Comparison of ENCODE assay signal across 8 cellular contexts in the genomic region with DNA sequence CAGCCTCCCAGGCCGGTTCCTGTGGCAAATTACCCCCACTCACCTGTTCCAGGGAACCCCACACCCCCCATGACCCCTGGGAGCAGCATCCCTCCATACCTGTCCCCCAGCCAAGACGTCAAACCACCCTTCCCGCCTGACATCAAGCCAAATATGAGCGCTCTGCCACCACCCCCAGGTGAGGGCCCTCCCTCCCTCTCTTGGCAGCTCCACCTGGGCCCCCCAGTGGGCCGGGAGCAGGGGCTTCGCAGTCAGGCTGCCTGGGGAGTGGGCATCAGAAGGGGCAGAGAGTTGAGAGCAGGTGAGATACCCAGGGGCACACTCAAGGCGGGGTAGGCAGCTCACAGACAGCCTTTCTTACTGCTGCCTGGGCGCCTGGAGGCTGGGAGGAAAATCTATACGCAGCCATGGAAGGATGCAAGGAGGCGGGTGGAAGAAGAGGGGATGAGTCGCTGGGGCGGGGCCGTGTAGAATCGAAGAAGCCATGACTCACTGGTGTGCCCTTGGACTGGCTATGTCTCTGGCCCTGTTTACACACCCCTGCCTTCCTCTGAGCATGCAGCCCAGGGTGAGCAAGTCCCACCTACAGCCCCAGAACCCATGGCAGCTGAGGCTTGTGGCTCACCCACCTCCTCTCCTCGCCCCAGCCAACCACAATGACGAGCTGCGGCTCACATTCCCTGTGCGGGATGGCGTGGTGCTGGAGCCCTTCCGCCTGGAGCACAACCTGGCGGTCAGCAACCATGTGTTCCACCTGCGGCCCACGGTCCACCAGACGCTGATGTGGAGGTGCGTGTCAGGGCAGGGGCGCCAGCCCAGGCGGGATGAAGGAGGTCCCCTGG. TPM values are rescaled to one million over a fixed set of nuclear protein-coding genes. Genes with fewer than 3 reads are reported as not detected.
DNase-seq lines count a peak whose midpoint lies in the region; ATAC-seq, FAIRE-seq and TF ChIP-seq lines count a peak whose summit lies in the region.

No MANE protein-coding gene starts in this region.

- H3K4me3 ChIP-seq in neutrophil (ENCODE audit: low read depth in 1 of 2, low read length in 1 of 2), result no peak overlapping the region

- intact Hi-C loops in dendritic cell treated with granulocyte-macrophage colony-stimulating factor and Interleukin-4, amounts not matched to agents 40 ng/mL and 50 ng/mL, for 4 days (cut with micrococcal nuclease), result no loop called here

- H3K4me1 ChIP-seq in neutrophil (ENCODE audit: control insufficient read depth in 1 of 2, insufficient read depth in 1 of 2, low read depth in 1 of 2, low read length in 1 of 2), result peaks cover 31% of the 10 kb centered on the region in 2 experiments

- peak overlapping the region; percentile 21 for H3K27ac Mint-ChIP-seq in dendritic cell treated with granulocyte-macrophage colony-stimulating factor and Interleukin-4, amounts not matched to agents 40 ng/mL and 50 ng/mL, for 4 days
- peak overlapping the region in 1 of 10 donors; percentile 56 for H3K27ac Mint-ChIP-seq in naive thymus-derived CD8-positive, alpha-beta T cell

- no peaks in the 10 kb centered on the region for H3K27me3 ChIP-seq in neutrophil

- peak; percentile 96 for DNase-seq in Daoy (ENCODE audit: low read depth)
- DNase-seq in RCC 7860 (ENCODE audit: low spot score), result peak; percentile 99
- DNase-seq in naive thymus-derived CD8-positive, alpha-beta T cell, result no peak

- peaks cover 88% of the 10 kb centered on the region for H3K36me3 Mint-ChIP-seq in dendritic cell treated with granulocyte-macrophage colony-stimulating factor and Interleukin-4, amounts not matched to agents 40 ng/mL and 50 ng/mL, for 4 days (ENCODE audit: low read depth)
- peaks cover 0 to 59% (median 16%) of the 10 kb centered on the region in 3 donors for H3K36me3 Mint-ChIP-seq in naive thymus-derived CD8-positive, alpha-beta T cell

- TF ChIP-seq CTCF in neutrophil (IDR thresholded peaks at IDR 0.05), result no peak

- H3K9me3 ChIP-seq in neutrophil, result no peaks in the 10 kb centered on the region

- peaks cover 61% of the 10 kb centered on the region for H3K36me3 ChIP-seq in neutrophil

- peak overlapping the region; percentile 44 for H3K27ac ChIP-seq in neutrophil

- no peak for ATAC-seq in HG03139 (IDR thresholded peaks at IDR 0.05; ENCODE audit: unreplicated experiment)
- ATAC-seq in HG03565 (IDR thresholded peaks at IDR 0.05; ENCODE audit: unreplicated experiment), result no peak
- ATAC-seq in HG03045 (IDR thresholded peaks at IDR 0.05; ENCODE audit: unreplicated experiment), result no peak
- no peak for ATAC-seq in naive thymus-derived CD8-positive, alpha-beta T cell

- no peaks in the 10 kb centered on the region for H3K9me3 Mint-ChIP-seq in dendritic cell treated with granulocyte-macrophage colony-stimulating factor and Interleukin-4, amounts not matched to agents 40 ng/mL and 50 ng/mL, for 4 days
- no peaks in the 10 kb centered on the region for H3K9me3 Mint-ChIP-seq in naive thymus-derived CD8-positive, alpha-beta T cell

- peaks cover 70% of the 10 kb centered on the region for H3K4me1 Mint-ChIP-seq in dendritic cell treated with granulocyte-macrophage colony-stimulating factor and Interleukin-4, amounts not matched to agents 40 ng/mL and 50 ng/mL, for 4 days (ENCODE audit: low read depth)
- H3K4me1 Mint-ChIP-seq in naive thymus-derived CD8-positive, alpha-beta T cell, result peaks cover 0 to 14% (median 4%) of the 10 kb centered on the region in 4 donors

- FAIRE-seq in RCC 7860 (lab: Jason Lieb, UNC), result peak; percentile 94

- POLR2A ChIA-PET in naive thymus-derived CD8-positive, alpha-beta T cell (lab: Charles Lee), result no interaction called here

- no peaks in the 10 kb centered on the region for H3K27me3 Mint-ChIP-seq in dendritic cell treated with granulocyte-macrophage colony-stimulating factor and Interleukin-4, amounts not matched to agents 40 ng/mL and 50 ng/mL, for 4 days
- H3K27me3 Mint-ChIP-seq in naive thymus-derived CD8-positive, alpha-beta T cell, result no peaks in the 10 kb centered on the region

- no peak overlapping the region for H3K4me3 Mint-ChIP-seq in dendritic cell treated with granulocyte-macrophage colony-stimulating factor and Interleukin-4, amounts not matched to agents 40 ng/mL and 50 ng/mL, for 4 days
- no peak overlapping the region for H3K4me3 Mint-ChIP-seq in naive thymus-derived CD8-positive, alpha-beta T cell

RNA-seq across cellular contexts. Expression of a gene that starts 48.6 kb away (rescaled TPM):
- 28.1 and 33.2 TPM in 2 replicates for total RNA-seq in Daoy (2014; rRNA removed; shearing (Covaris generic))
- total RNA-seq in naive thymus-derived CD8-positive, alpha-beta T cell, result 10 to 100 TPM; 29.1 to 33.8 TPM
- 10 to 100 TPM in 1 of 3 donors, 1 to 10 TPM in 2; 7.9 to 10.9 (median 8.6) TPM for polyA plus RNA-seq in naive thymus-derived CD8-positive, alpha-beta T cell

Comparison
In these comparisons a context has a peak if more than half of its experiments do, and no peak if none do; other contexts are left out.
1. DNase-seq: peak in Daoy (single experiment) and RCC 7860 (single experiment); none in naive thymus-derived CD8-positive, alpha-beta T cell (0 of 10).